24 cellular contexts compared by ENCODE assay signal in genomic region chr13:110649551-110649950, GRCh38.
"Had no signal": no experiment of that assay in that cellular context is flagged by ENCODE, and none has a peak within 500 bp of the region (broad histone marks: within the 10 kb centered on the region; RNA-seq: fewer than 3 reads in every experiment).

No MANE protein-coding gene starts in this region.

- DNase-seq: central memory CD4-positive, alpha-beta T cell; effector CD8-positive, alpha-beta T cell; foreskin fibroblast; gastrocnemius medialis; heart right ventricle; hippocampal formation; islet precursor cell; kidney glomerular epithelial cell; mesendoderm; midbrain; naive thymus-derived CD4-positive, alpha-beta T cell; occipital lobe; ovary; right cardiac atrium; stimulated activated naive CD4-positive, alpha-beta T cell treated with Interleukin-2 at 50 U/mL for 16 hours; stomach; thyroid gland; trophoblast cell had no signal

- H3K27me3 Mint-ChIP-seq: dendritic cell treated with granulocyte-macrophage colony-stimulating factor and Interleukin-4, amounts not matched to agents 40 ng/mL and 50 ng/mL, for 4 days; naive thymus-derived CD4-positive, alpha-beta T cell had no signal

- H3K27ac ChIP-seq: epithelial cell of prostate, gastrocnemius medialis, heart right ventricle, ovary, psoas muscle, sigmoid colon, stomach, thyroid gland had no signal

- H3K9me3 Mint-ChIP-seq: dendritic cell treated with granulocyte-macrophage colony-stimulating factor and Interleukin-4, amounts not matched to agents 40 ng/mL and 50 ng/mL, for 4 days; endodermal cell; naive thymus-derived CD4-positive, alpha-beta T cell; nephron had no signal

- H3K27ac Mint-ChIP-seq: dendritic cell treated with granulocyte-macrophage colony-stimulating factor and Interleukin-4, amounts not matched to agents 40 ng/mL and 50 ng/mL, for 4 days; naive thymus-derived CD4-positive, alpha-beta T cell; nephron had no signal

- H3K4me1 ChIP-seq: gastrocnemius medialis, psoas muscle had no signal

- H3K27me3 ChIP-seq: gastrocnemius medialis, heart right ventricle, ovary, sigmoid colon, stomach, thyroid gland had no signal

- H3K9me3 ChIP-seq: gastrocnemius medialis, heart right ventricle, ovary, psoas muscle, sigmoid colon, stomach, thyroid gland had no signal

- H3K4me3 Mint-ChIP-seq: dendritic cell treated with granulocyte-macrophage colony-stimulating factor and Interleukin-4, amounts not matched to agents 40 ng/mL and 50 ng/mL, for 4 days; endodermal cell; naive thymus-derived CD4-positive, alpha-beta T cell; nephron had no signal

- H3K4me3 ChIP-seq: gastrocnemius medialis, heart right ventricle, ovary, psoas muscle, sigmoid colon, stomach, thyroid gland had no signal

- H3K4me1 Mint-ChIP-seq: nephron had no signal

- H3K36me3 ChIP-seq: ovary had no signal
